ENCODE assay signal across 24 cellular contexts in the genomic region with DNA sequence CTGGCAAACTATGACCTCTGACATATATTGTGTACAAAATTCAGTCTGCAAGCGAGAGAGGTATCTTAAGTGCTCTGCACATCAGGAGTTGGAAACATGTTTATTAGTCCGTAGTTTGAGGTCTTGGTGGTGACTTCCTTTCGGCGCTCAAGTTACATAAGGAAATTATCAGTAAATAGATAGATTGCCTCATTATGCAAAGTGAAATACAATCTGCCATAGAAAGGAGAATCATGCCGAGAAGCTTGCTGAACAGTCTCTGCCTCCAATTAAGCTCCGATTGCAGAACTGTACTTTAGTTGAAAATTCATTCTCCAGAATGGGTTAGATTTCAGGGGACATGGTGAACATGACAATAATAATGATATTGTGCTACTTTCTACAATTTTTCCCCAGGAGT.
A peak's percentile ranks its signal among the peaks of the same experiment; 100 is the strongest.
DNase-seq lines count a peak whose midpoint lies in the region; ATAC-seq, FAIRE-seq and TF ChIP-seq lines count a peak whose summit lies in the region.
"Had no signal": no experiment of that assay in that cellular context is flagged by ENCODE, and none has a peak within 500 bp of the region (broad histone marks: within the 10 kb centered on the region; RNA-seq: fewer than 3 reads in every experiment).

No MANE protein-coding gene starts in this region.

- CTCF ChIA-PET in A673 (lab: Charles Lee) (no interaction called here), HepG2 (lab: Yijun Ruan, JAX; ENCODE audit: low intra/inter-chr PET ratio, low total read pairs) (no interaction called here)

- no peak for TF ChIP-seq RAD21 in HepG2 (CRISPR knock-in tag; IDR thresholded peaks at IDR 0.05)

- TF ChIP-seq CTCF in A673 (conservative IDR thresholded peaks at IDR 0.05; ENCODE audit: low read depth, low read length): no peak
- TF ChIP-seq CTCF in bronchial epithelial cell (IDR thresholded peaks at IDR 0.05; ENCODE audit: insufficient read depth, low read length, severe bottlenecking): no peak
- no peak for TF ChIP-seq CTCF in CD14-positive monocyte (IDR thresholded peaks at IDR 0.05)
- no peak for TF ChIP-seq CTCF in HepG2 (CRISPR knock-in tag; IDR thresholded peaks at IDR 0.05)

- H3K36me3 ChIP-seq in A673 (ENCODE audit: insufficient read depth, low read length, poor library complexity, severe bottlenecking) (no peaks in the 10 kb centered on the region), bronchial epithelial cell (ENCODE audit: control insufficient read depth, insufficient read depth, low read length) (no peaks in the 10 kb centered on the region), HepG2 (replicated peaks in 1 of 2; ENCODE audit: control insufficient read depth in 1 of 2, insufficient read depth in 2 of 2, low read length in 2 of 2) (no peaks in the 10 kb centered on the region)
- H3K36me3 ChIP-seq: MG63, Peyer's patch had no signal

- no peak for ATAC-seq in HG03108 (IDR thresholded peaks at IDR 0.05; ENCODE audit: unreplicated experiment)
- no peak for ATAC-seq in HepG2
- no peak for ATAC-seq in GM18909 (IDR thresholded peaks at IDR 0.05; ENCODE audit: poor library complexity, unreplicated experiment)
- ATAC-seq: A549 had no signal

- POLR2A ChIA-PET in A673 (lab: Charles Lee; ENCODE audit: low non-redundant PET) (no interaction called here), HepG2 (lab: Yijun Ruan, JAX) (no interaction called here)

- H3K9me3 ChIP-seq in A673 (ENCODE audit: low read depth, low read length, poor library complexity, severe bottlenecking): no peaks in the 10 kb centered on the region
- no peaks in the 10 kb centered on the region for H3K9me3 ChIP-seq in HepG2 (ENCODE audit: low read length)
- H3K9me3 ChIP-seq: A549, MG63, Peyer's patch, SK-N-SH had no signal

- H3K27ac ChIP-seq in A673 (ENCODE audit: low read depth, low read length, poor library complexity, severe bottlenecking) (peak overlapping the region; percentile 43), HepG2 (ENCODE audit: extremely low read length, insufficient read depth, low read length) (no peak overlapping the region)
- H3K27ac ChIP-seq: A549, C4-2B, Peyer's patch had no signal

- no peaks in the 10 kb centered on the region for H3K36me3 Mint-ChIP-seq in CD14-positive monocyte

- no peak overlapping the region for H3K4me2 ChIP-seq in HepG2 (ENCODE audit: low read depth, low read length)
- H3K4me2 ChIP-seq: A549, SK-N-SH had no signal

- H3K4me3 ChIP-seq in A673 (ENCODE audit: low read depth, low read length, poor library complexity, severe bottlenecking) (no peak overlapping the region), bronchial epithelial cell (ENCODE audit: low read depth, low read length) (no peak overlapping the region), HepG2 (replicated peaks in 1 of 3; ENCODE audit: insufficient read depth in 1 of 3, low read depth in 2 of 3, low read length in 3 of 3) (no peak overlapping the region)
- H3K4me3 ChIP-seq: A549, MG63, Peyer's patch had no signal

- in situ Hi-C loops in HepG2 (cut with HindIII; ENCODE audit: extremely low pct_ligation_motif_present, low pct_unique_long_range_greater_than_20kb): no loop called here

- no peaks in the 10 kb centered on the region for H3K4me1 Mint-ChIP-seq in CD14-positive monocyte

- H3K9ac ChIP-seq in HepG2 (ENCODE audit: insufficient read depth, low read depth, low read length): no peak overlapping the region
- H3K9ac ChIP-seq: SK-N-SH had no signal

- DNase-seq in A673 (ENCODE audit: low spot score) (peak; percentile 81), NCI-H1436 (lab: John Stamatoyannopoulos, UW) (peak; percentile 47), NCI-H69 (lab: John Stamatoyannopoulos, UW) (peak; percentile 64), bronchial epithelial cell (ENCODE audit: low read depth) (peak; percentile 13), CD14-positive monocyte (ENCODE audit: low spot score) (no peak), HepG2 (ENCODE audit: low spot score) (no peak)
- DNase-seq: DMS153, H7, IMR-90, Karpas-422, MG63, NCI-H1092 treated with DMSO at 0.1 percent for 48 hours, NCI-H187 treated with DMSO at 0.1 percent for 48 hours, NCI-H226, NCI-H82, Peyer's patch, Right ventricle myocardium superior, SK-N-SH, T-helper 1 cell had no signal

- H2AFZ ChIP-seq in HepG2 (ENCODE audit: low read length): no peak overlapping the region

- TF ChIP-seq POLR2A in HepG2 (IDR thresholded peaks at IDR 0.05; ENCODE audit: insufficient read depth in 1 of 2, low read depth in 2 of 2, low read length in 2 of 2): no peak

- H3K79me2 ChIP-seq in HepG2 (ENCODE audit: insufficient read depth, low read length): no peaks in the 10 kb centered on the region

- no peaks in the 10 kb centered on the region for H4K20me1 ChIP-seq in HepG2 (ENCODE audit: insufficient read depth, low read length)

- BruUV-seq in A673 (replicated peaks; lab: Mats Ljungman, UMichigan) (no TSS peak), HepG2 (replicated peaks; lab: Mats Ljungman, UMichigan) (no TSS peak)

- H3K4me3 Mint-ChIP-seq in CD14-positive monocyte: no peak overlapping the region

- H3K4me1 ChIP-seq in A673 (ENCODE audit: insufficient read depth, low read length, poor library complexity, severe bottlenecking) (peaks cover 50% of the 10 kb centered on the region), HepG2 (ENCODE audit: insufficient read depth, low read length) (no peaks in the 10 kb centered on the region)
- H3K4me1 ChIP-seq: A549, Peyer's patch had no signal

- no peak for FAIRE-seq in bronchial epithelial cell (lab: Jason Lieb, UNC)
- no peak for FAIRE-seq in HepG2 (lab: Jason Lieb, UNC)
- FAIRE-seq: A549, GM12892 had no signal

- TF ChIP-seq EP300 in HepG2 (IDR thresholded peaks at IDR 0.05; ENCODE audit: low read depth in 2 of 2, low read length in 2 of 2) (no peak), HepG2 (CRISPR knock-in tag; IDR thresholded peaks at IDR 0.05; ENCODE audit: borderline replicate concordance) (no peak)

- H3K27me3 Mint-ChIP-seq in CD14-positive monocyte (ENCODE audit: low read depth in 3 of 3): peaks cover 0 to 3% (median 0%) of the 10 kb centered on the region in 3 donors

- H3K27me3 ChIP-seq in A673 (replicated peaks; ENCODE audit: insufficient read depth, low read depth, low read length, poor library complexity): no peaks in the 10 kb centered on the region
- peaks cover 1% of the 10 kb centered on the region for H3K27me3 ChIP-seq in bronchial epithelial cell (ENCODE audit: control insufficient read depth, insufficient read depth, low read length)
- H3K27me3 ChIP-seq in HepG2 (ENCODE audit: control insufficient read depth in 1 of 2, insufficient read depth in 2 of 2, low read length in 2 of 2): no peaks in the 10 kb centered on the region; a peak in 1 of 5 replicates
- H3K27me3 ChIP-seq: Peyer's patch had no signal

- intact Hi-C loops in A673 (cut with micrococcal nuclease; ENCODE audit: unreplicated experiment) (loop anchor here (10.0 kb wide), 1 partner anchor 502 kb away; no protein-coding TSS in a partner anchor), CD14-positive monocyte (cut with micrococcal nuclease) (no loop called here), HepG2 (cut with micrococcal nuclease; ENCODE audit: unreplicated experiment) (no loop called here)

- H3K27ac Mint-ChIP-seq in CD14-positive monocyte: no peak overlapping the region

- WGBS in HepG2 (ENCODE audit: low lambda C conversion rate): 14% methylated on average over 6 of the region's 6 CpGs

- peaks cover 0 to 3% (median 0%) of the 10 kb centered on the region in 7 donors for H3K9me3 Mint-ChIP-seq in CD14-positive monocyte

TF ChIP-seq in HepG2, 621 proteins besides CTCF, POLR2A, EP300 and RAD21 (continues in another document):
- no peak for TF ChIP-seq AGO1 (IDR thresholded peaks at IDR 0.05; ENCODE audit: low read depth, low read length, poor library complexity, severe bottlenecking)
- TF ChIP-seq THYN1 (CRISPR knock-in tag; IDR thresholded peaks at IDR 0.05; ENCODE audit: borderline replicate concordance, low read depth): no peak
- no peak for TF ChIP-seq DDIT3 (CRISPR knock-in tag; IDR thresholded peaks at IDR 0.05)
- TF ChIP-seq PPARG (CRISPR knock-in tag; conservative IDR thresholded peaks at IDR 0.05): no peak
- no peak for TF ChIP-seq PCBP2 (optimal IDR thresholded peaks at IDR 0.05; ENCODE audit: low read depth, low read length, poor library complexity, severe bottlenecking)
- no peak for TF ChIP-seq ZNF674 (CRISPR knock-in tag; IDR thresholded peaks at IDR 0.05; ENCODE audit: low read depth)
- TF ChIP-seq, protein P1, sequence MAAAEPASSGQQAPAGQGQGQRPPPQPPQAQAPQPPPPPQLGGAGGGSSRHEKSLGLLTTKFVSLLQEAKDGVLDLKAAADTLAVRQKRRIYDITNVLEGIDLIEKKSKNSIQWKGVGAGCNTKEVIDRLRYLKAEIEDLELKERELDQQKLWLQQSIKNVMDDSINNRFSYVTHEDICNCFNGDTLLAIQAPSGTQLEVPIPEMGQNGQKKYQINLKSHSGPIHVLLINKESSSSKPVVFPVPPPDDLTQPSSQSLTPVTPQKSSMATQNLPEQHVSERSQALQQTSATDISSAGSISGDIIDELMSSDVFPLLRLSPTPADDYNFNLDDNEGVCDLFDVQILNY (CRISPR knock-in tag; conservative IDR thresholded peaks at IDR 0.05): no peak
- TF ChIP-seq ZKSCAN1 (IDR thresholded peaks at IDR 0.05; ENCODE audit: low read length): no peak
- TF ChIP-seq FLYWCH1 (CRISPR knock-in tag; IDR thresholded peaks at IDR 0.05): no peak
- TF ChIP-seq TBX2 (CRISPR knock-in tag; IDR thresholded peaks at IDR 0.05; ENCODE audit: borderline replicate concordance): no peak
- no peak for TF ChIP-seq ZNF333 (CRISPR knock-in tag; IDR thresholded peaks at IDR 0.05; ENCODE audit: borderline replicate concordance)

Comparison
In these comparisons a context has a peak if more than half of its experiments do, and no peak if none do; other contexts are left out.
1. DNase-seq: peak in A673 (single experiment), NCI-H1436 (single experiment), NCI-H69 (single experiment) and bronchial epithelial cell (single experiment); none in CD14-positive monocyte (single experiment) and HepG2 (single experiment).